In genomic region chr1:22163137-22163536, GRCh38 we compare ENCODE assay signal across 20 cellular contexts. TPM values are rescaled to one million over a fixed set of nuclear protein-coding genes. Genes with fewer than 3 reads are reported as not detected.
"Had no signal": no experiment of that assay in that cellular context is flagged by ENCODE, and none has a peak within 500 bp of the region (broad histone marks: within the 10 kb centered on the region; RNA-seq: fewer than 3 reads in every experiment).

No MANE protein-coding gene starts in this region.

- H3K4me3 Mint-ChIP-seq: activated CD4-positive, alpha-beta T cell treated with anti-CD3 and anti-CD28 coated beads, Interleukin-2, amount 10 ng/mL, durations not matched to agents 24 days and 14 days; activated CD8-positive, alpha-beta T cell treated with anti-CD3 and anti-CD28 coated beads for 36 hours; activated T-helper 17 cell treated with anti-CD3 and anti-CD28 coated beads, Interleukin-2, amount 50 U/mL, for 72 hours; nephron; stimulated activated memory B cell treated with anti-CD40 and anti-IgM and Interleukin-4, amounts not matched to agents 10 μg/mL and 1 μg/mL and 100 μg/mL, for 72 hours had no signal

- H3K36me3 ChIP-seq: sigmoid colon, upper lobe of right lung had no signal

- H3K9me3 ChIP-seq: body of pancreas, sigmoid colon, testis, upper lobe of right lung had no signal

- H3K4me3 ChIP-seq: body of pancreas, lung, sigmoid colon, testis, upper lobe of right lung had no signal

- H3K4me1 Mint-ChIP-seq: activated CD4-positive, alpha-beta T cell treated with anti-CD3 and anti-CD28 coated beads, Interleukin-2, amount 10 ng/mL, durations not matched to agents 24 days and 14 days; activated T-helper 17 cell treated with anti-CD3 and anti-CD28 coated beads, Interleukin-2, amount 50 U/mL, for 72 hours; nephron had no signal

- H3K4me1 ChIP-seq: body of pancreas, sigmoid colon, upper lobe of right lung had no signal

- ATAC-seq: activated CD8-positive, alpha-beta T cell treated with anti-CD3 and anti-CD28 coated beads for 36 hours; activated T-helper 17 cell treated with anti-CD3 and anti-CD28 coated beads, Interleukin-2, amount 50 U/mL, for 72 hours; left lobe of liver; stimulated activated memory B cell treated with anti-CD40 and anti-IgM and Interleukin-4, amounts not matched to agents 10 μg/mL and 1 μg/mL and 100 μg/mL, for 72 hours had no signal

- H3K27me3 ChIP-seq: body of pancreas, sigmoid colon, testis, upper lobe of right lung had no signal

- H3K36me3 Mint-ChIP-seq: stimulated activated memory B cell treated with anti-CD40 and anti-IgM and Interleukin-4, amounts not matched to agents 10 μg/mL and 1 μg/mL and 100 μg/mL, for 72 hours had no signal

- H3K27me3 Mint-ChIP-seq: activated CD4-positive, alpha-beta T cell treated with anti-CD3 and anti-CD28 coated beads, Interleukin-2, amount 10 ng/mL, durations not matched to agents 24 days and 14 days; stimulated activated memory B cell treated with anti-CD40 and anti-IgM and Interleukin-4, amounts not matched to agents 10 μg/mL and 1 μg/mL and 100 μg/mL, for 72 hours had no signal

- H3K9me3 Mint-ChIP-seq: activated CD4-positive, alpha-beta T cell treated with anti-CD3 and anti-CD28 coated beads, Interleukin-2, amount 10 ng/mL, durations not matched to agents 24 days and 14 days; activated CD8-positive, alpha-beta T cell treated with anti-CD3 and anti-CD28 coated beads for 36 hours; activated T-helper 17 cell treated with anti-CD3 and anti-CD28 coated beads, Interleukin-2, amount 50 U/mL, for 72 hours; nephron; stimulated activated memory B cell treated with anti-CD40 and anti-IgM and Interleukin-4, amounts not matched to agents 10 μg/mL and 1 μg/mL and 100 μg/mL, for 72 hours had no signal

- H3K27ac ChIP-seq: body of pancreas, sigmoid colon, testis, upper lobe of right lung had no signal

- DNase-seq: activated CD4-positive, alpha-beta T cell treated with anti-CD3 and anti-CD28 coated beads, Interleukin-2, amount 10 ng/mL, durations not matched to agents 24 days and 14 days; activated CD8-positive, alpha-beta T cell treated with anti-CD3 and anti-CD28 coated beads for 36 hours; activated naive CD4-positive, alpha-beta T cell treated with Interleukin-2 at 50 U/mL for 16 hours; activated T-cell treated with anti-CD3 and anti-CD28 coated beads, Interleukin-2, amount 50 U/mL, for 1 hour; body of pancreas; foreskin melanocyte; head of caudate nucleus; nucleus accumbens; sigmoid colon; stimulated activated CD4-positive, alpha-beta T cell treated with anti-CD3 and anti-CD28 coated beads, Interleukin-4, amount 100 ng/mL, for 4 hours; T1000; testis; upper lobe of right lung had no signal

- H3K27ac Mint-ChIP-seq: activated CD4-positive, alpha-beta T cell treated with anti-CD3 and anti-CD28 coated beads, Interleukin-2, amount 10 ng/mL, durations not matched to agents 24 days and 14 days; activated CD8-positive, alpha-beta T cell treated with anti-CD3 and anti-CD28 coated beads for 36 hours; activated T-helper 17 cell treated with anti-CD3 and anti-CD28 coated beads, Interleukin-2, amount 50 U/mL, for 72 hours; nephron; stimulated activated memory B cell treated with anti-CD40 and anti-IgM and Interleukin-4, amounts not matched to agents 10 μg/mL and 1 μg/mL and 100 μg/mL, for 72 hours had no signal

RNA-seq across cellular contexts. Expression of gene WNT4, which starts 20.2 kb away (rescaled TPM):
- total RNA-seq: activated CD4-positive, alpha-beta T cell treated with anti-CD3 and anti-CD28 coated beads, Interleukin-2, amount 10 ng/mL, durations not matched to agents 24 days and 14 days; activated CD8-positive, alpha-beta T cell treated with anti-CD3 and anti-CD28 coated beads for 36 hours; activated T-helper 17 cell treated with anti-CD3 and anti-CD28 coated beads, Interleukin-2, amount 50 U/mL, for 72 hours; epithelial cell of proximal tubule had no signal
- polyA plus RNA-seq: fibroblast of lung had no signal
